In genomic region chr15:85646538-85647091, GRCh38 we compare ENCODE assay signal across 8 cellular contexts.
A peak's percentile ranks its signal among the peaks of the same experiment; 100 is the strongest.
DNase-seq lines count a peak whose midpoint lies in the region; ATAC-seq and TF ChIP-seq lines count a peak whose summit lies in the region.

No MANE protein-coding gene starts in this region.

- no peaks in the 10 kb centered on the region for H3K27me3 ChIP-seq in osteoblast (ENCODE audit: insufficient read depth, low read length)

- CTCF ChIA-PET in activated naive CD4-positive, alpha-beta T cell treated with anti-CD3 and anti-CD28 coated beads, Interleukin-2, amount 10 ng/mL, durations not matched to agents 7 days and 5 days (lab: Charles Lee): interaction anchor here (0.6 to 2.4 kb wide), 6 partner anchors 17 to 62 kb away, joined by 3 to 8 read pairs (median 4); no protein-coding TSS in a partner anchor

- H3K27ac Mint-ChIP-seq in activated naive CD4-positive, alpha-beta T cell treated with anti-CD3 and anti-CD28 coated beads, Interleukin-2, amount 10 ng/mL, durations not matched to agents 7 days and 5 days: peak overlapping the region; percentile 6
- no peak overlapping the region for H3K27ac Mint-ChIP-seq in osteocyte (ENCODE audit: unreplicated experiment)

- no peak overlapping the region for H2AFZ ChIP-seq in osteoblast (ENCODE audit: low read length)

- peaks cover 31% of the 10 kb centered on the region for H3K4me1 Mint-ChIP-seq in activated naive CD4-positive, alpha-beta T cell treated with anti-CD3 and anti-CD28 coated beads, Interleukin-2, amount 10 ng/mL, durations not matched to agents 7 days and 5 days
- peaks cover 23% of the 10 kb centered on the region for H3K4me1 Mint-ChIP-seq in osteocyte (ENCODE audit: unreplicated experiment)

- H3K4me2 ChIP-seq in osteoblast (ENCODE audit: insufficient read depth, low read length): no peak overlapping the region

- H3K36me3 Mint-ChIP-seq in activated naive CD4-positive, alpha-beta T cell treated with anti-CD3 and anti-CD28 coated beads, Interleukin-2, amount 10 ng/mL, durations not matched to agents 7 days and 5 days: peaks cover 31% of the 10 kb centered on the region
- H3K36me3 Mint-ChIP-seq in osteocyte (ENCODE audit: unreplicated experiment): peaks cover 31% of the 10 kb centered on the region

- H3K79me2 ChIP-seq in osteoblast (ENCODE audit: insufficient read depth, low read length): peaks cover 15% of the 10 kb centered on the region

- H3K27me3 Mint-ChIP-seq in activated naive CD4-positive, alpha-beta T cell treated with anti-CD3 and anti-CD28 coated beads, Interleukin-2, amount 10 ng/mL, durations not matched to agents 7 days and 5 days: no peaks in the 10 kb centered on the region
- H3K27me3 Mint-ChIP-seq in osteocyte (ENCODE audit: unreplicated experiment): no peaks in the 10 kb centered on the region

- H3K9me3 ChIP-seq in osteoblast (ENCODE audit: low read depth, low read length): no peaks in the 10 kb centered on the region

- no peak overlapping the region for H3K4me3 Mint-ChIP-seq in activated naive CD4-positive, alpha-beta T cell treated with anti-CD3 and anti-CD28 coated beads, Interleukin-2, amount 10 ng/mL, durations not matched to agents 7 days and 5 days
- no peak overlapping the region for H3K4me3 Mint-ChIP-seq in osteocyte (ENCODE audit: unreplicated experiment)

- H3K4me1 ChIP-seq in osteoblast (ENCODE audit: insufficient read depth, low read length): peaks cover 19% of the 10 kb centered on the region

- no peak for TF ChIP-seq CTCF in osteoblast (IDR thresholded peaks at IDR 0.05; ENCODE audit: extremely low read depth, low read depth, low read length)
- TF ChIP-seq CTCF in osteocyte (IDR thresholded peaks at IDR 0.05): no peak

- H3K36me3 ChIP-seq in osteoblast (ENCODE audit: insufficient read depth, low read length): no peaks in the 10 kb centered on the region

- H4K20me1 ChIP-seq in osteoblast (ENCODE audit: insufficient read depth, low read length): no peaks in the 10 kb centered on the region

- peak; percentile 12 for DNase-seq in stimulated activated CD8-positive, alpha-beta memory T cell treated with anti-CD3 and anti-CD28 coated beads, Interleukin-12 subunit alpha, Interleukin-12 subunit beta, amount 100 ng/mL, for 1 hour (ENCODE audit: low read depth)
- DNase-seq in stimulated activated CD8-positive, alpha-beta memory T cell treated with anti-CD3 and anti-CD28 coated beads, Interleukin-4, amount 100 ng/mL, for 48 hours: no peak
- no peak for DNase-seq in activated naive CD4-positive, alpha-beta T cell treated with anti-CD3 and anti-CD28 coated beads, Interleukin-2, amount 10 ng/mL, durations not matched to agents 7 days and 5 days
- DNase-seq in osteoblast (ENCODE audit: insufficient read length, low spot score, missing footprints) (peak; percentile 17), osteocyte (ENCODE audit: extremely low spot score, unreplicated experiment) (no peak), OCI-M1 (lab: John Stamatoyannopoulos, UW) (no peak), SW480 (ENCODE audit: low spot score) (no peak)

- H3K27ac ChIP-seq in osteoblast (ENCODE audit: low read depth, low read length): peak overlapping the region; percentile 25

- H3K9me3 Mint-ChIP-seq in activated naive CD4-positive, alpha-beta T cell treated with anti-CD3 and anti-CD28 coated beads, Interleukin-2, amount 10 ng/mL, durations not matched to agents 7 days and 5 days: no peaks in the 10 kb centered on the region
- H3K9me3 Mint-ChIP-seq in osteocyte (ENCODE audit: unreplicated experiment): no peaks in the 10 kb centered on the region

- no peak overlapping the region for H3K4me3 ChIP-seq in osteoblast (ENCODE audit: insufficient read depth, low read length)

- peak; percentile 90 for ATAC-seq in HG03103 (IDR thresholded peaks at IDR 0.05; ENCODE audit: low read depth, unreplicated experiment)

Comparison
In these comparisons a context has a peak if more than half of its experiments do, and no peak if none do; other contexts are left out.
1. DNase-seq: peak in stimulated activated CD8-positive, alpha-beta memory T cell treated with anti-CD3 and anti-CD28 coated beads, Interleukin-12 subunit alpha, Interleukin-12 subunit beta, amount 100 ng/mL, for 1 hour (single experiment) and osteoblast (single experiment); none in stimulated activated CD8-positive, alpha-beta memory T cell treated with anti-CD3 and anti-CD28 coated beads, Interleukin-4, amount 100 ng/mL, for 48 hours (single experiment), activated naive CD4-positive, alpha-beta T cell treated with anti-CD3 and anti-CD28 coated beads, Interleukin-2, amount 10 ng/mL, durations not matched to agents 7 days and 5 days (single experiment), osteocyte (single experiment), OCI-M1 (single experiment) and SW480 (single experiment).